In the genomic region with DNA sequence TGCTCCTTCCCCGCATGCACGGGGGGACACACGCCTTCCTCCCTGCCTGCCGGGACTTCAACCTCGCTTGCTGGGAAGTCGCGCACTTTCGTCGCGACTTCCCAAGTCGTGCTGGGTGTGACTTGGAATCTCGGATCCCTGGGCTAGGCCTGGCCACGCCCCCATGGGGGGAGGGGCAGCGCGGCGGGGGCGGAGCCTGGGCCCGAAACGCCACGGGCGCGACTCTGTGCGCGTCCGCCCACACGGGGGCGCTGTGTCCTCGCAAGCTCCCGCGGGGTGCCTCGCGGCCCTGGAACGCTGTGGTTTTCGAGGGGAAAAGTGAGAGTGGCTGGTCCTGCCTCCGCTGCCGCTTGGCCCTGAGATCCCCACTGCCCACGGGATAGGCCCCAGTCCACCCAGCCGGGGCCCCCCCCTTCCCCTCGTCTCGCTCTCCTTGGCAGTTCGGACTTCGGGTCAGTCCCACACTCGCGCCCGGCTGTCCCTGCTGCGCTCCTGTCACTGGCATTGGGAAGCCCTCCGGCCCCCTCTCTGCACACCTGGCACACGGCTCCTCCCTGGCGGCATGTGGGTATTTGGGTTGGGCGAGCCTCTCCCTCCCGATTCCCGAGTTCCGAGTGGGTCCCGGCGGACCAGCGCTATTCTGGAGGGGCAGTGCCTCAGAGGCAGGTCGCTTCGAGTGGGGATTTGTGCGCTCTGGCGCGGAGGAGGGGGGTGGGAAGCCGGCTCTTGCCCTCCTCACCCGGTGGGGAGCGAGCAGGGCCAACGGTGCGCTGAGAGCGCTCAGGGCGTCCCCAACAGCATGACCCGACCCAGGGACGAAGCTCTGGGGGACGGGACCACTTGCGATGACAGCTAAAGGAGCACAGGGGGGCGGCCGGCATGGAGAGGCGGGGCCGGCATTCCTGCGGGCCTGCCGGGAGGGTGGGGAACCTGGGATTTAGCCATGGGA, we compare ENCODE assay signal across 8 cellular contexts. TPM values are rescaled to one million over a fixed set of nuclear protein-coding genes. Genes with fewer than 3 reads are reported as not detected.
DNase-seq lines count a peak whose midpoint lies in the region; ATAC-seq and TF ChIP-seq lines count a peak whose summit lies in the region.

No MANE protein-coding gene starts in this region.

- no peaks in the 10 kb centered on the region for H3K9me3 ChIP-seq in breast epithelium
- no peaks in the 10 kb centered on the region for H3K9me3 ChIP-seq in iPS-20b (ENCODE audit: insufficient read depth, low read depth, low read length)
- no peaks in the 10 kb centered on the region for H3K9me3 ChIP-seq in skeletal muscle tissue (ENCODE audit: control insufficient read depth in 3 of 3, low read length in 3 of 3)

- TF ChIP-seq CTCF in AG10803 (conservative IDR thresholded peaks at IDR 0.05; ENCODE audit: low read length) (peak; percentile 70), KMS-11 (conservative IDR thresholded peaks at IDR 0.05; ENCODE audit: low read depth, low read length) (peak; percentile 34; the same call in 1 of the 2 replicates), WI38 (IDR thresholded peaks at IDR 0.05; ENCODE audit: low read depth, low read length) (peak; percentile 76), breast epithelium (IDR thresholded peaks at IDR 0.05) (peak; percentile 66 to 82 (median 68))

- DNase-seq in AG10803 (ENCODE audit: low read depth) (peak; percentile 81), breast epithelium (ENCODE audit: low spot score in 2 of 2) (peak; percentile 58 to 75)

- no peaks in the 10 kb centered on the region for H3K27me3 ChIP-seq in KMS-11 (ENCODE audit: insufficient read depth, low read depth)
- H3K27me3 ChIP-seq in breast epithelium, result no peaks in the 10 kb centered on the region
- H3K27me3 ChIP-seq in iPS-20b (ENCODE audit: insufficient read depth, low read length), result peaks cover 26% of the 10 kb centered on the region
- H3K27me3 ChIP-seq in skeletal muscle tissue (ENCODE audit: control insufficient read depth in 3 of 3, insufficient read depth in 3 of 3, low read length in 3 of 3), result no peaks in the 10 kb centered on the region

- no peak overlapping the region for H3K27ac ChIP-seq in KMS-11
- peak overlapping the region; percentile 13 to 44 for H3K27ac ChIP-seq in breast epithelium
- no peak overlapping the region for H3K27ac ChIP-seq in iPS-20b (ENCODE audit: low read length)
- H3K27ac ChIP-seq in skeletal muscle tissue (ENCODE audit: low read depth, low read length), result peak overlapping the region; percentile 41

- intact Hi-C loops in breast epithelium (cut with DNase I; ENCODE audit: low total_unique reads), result no loop called here

- TF ChIP-seq POLR2A in breast epithelium (IDR thresholded peaks at IDR 0.05), result no peak

- peaks cover 3% of the 10 kb centered on the region for H3K4me1 ChIP-seq in KMS-11 (ENCODE audit: low read depth, poor library complexity, severe bottlenecking)
- no peaks in the 10 kb centered on the region for H3K4me1 ChIP-seq in breast epithelium
- peaks cover 6% of the 10 kb centered on the region; the same call in 1 of the 2 replicates for H3K4me1 ChIP-seq in iPS-20b (ENCODE audit: insufficient read depth, low read length)
- H3K4me1 ChIP-seq in skeletal muscle tissue (ENCODE audit: control insufficient read depth in 3 of 3, insufficient read depth in 3 of 3, low read length in 3 of 3), result peaks cover 14 to 43% (median 32%) of the 10 kb centered on the region in 3 donors

- no peak overlapping the region for H3K4me2 ChIP-seq in KMS-11

- no peak overlapping the region for H2AFZ ChIP-seq in KMS-11 (ENCODE audit: low read depth)

- H3K79me2 ChIP-seq in KMS-11 (ENCODE audit: insufficient read depth, low read depth), result no peaks in the 10 kb centered on the region

- ATAC-seq in GM19395 (IDR thresholded peaks at IDR 0.05; ENCODE audit: unreplicated experiment) (peak; percentile 62), HG02623 (IDR thresholded peaks at IDR 0.05; ENCODE audit: unreplicated experiment) (no peak)

- no peaks in the 10 kb centered on the region for H4K20me1 ChIP-seq in KMS-11 (ENCODE audit: insufficient read depth)

- H3K9ac ChIP-seq in KMS-11, result no peak overlapping the region
- H3K9ac ChIP-seq in iPS-20b (ENCODE audit: low read depth, low read length), result peak overlapping the region; percentile 65; the same call in 1 of the 2 replicates
- H3K9ac ChIP-seq in skeletal muscle tissue (ENCODE audit: low read depth in 1 of 3, low read length in 3 of 3), result peak overlapping the region; percentile 72 to 77 (median 75)

- H3K36me3 ChIP-seq in KMS-11 (ENCODE audit: insufficient read depth) (no peaks in the 10 kb centered on the region), breast epithelium (no peaks in the 10 kb centered on the region), iPS-20b (ENCODE audit: insufficient read depth, low read depth, low read length) (peaks cover 43% of the 10 kb centered on the region), skeletal muscle tissue (ENCODE audit: control insufficient read depth in 3 of 3, insufficient read depth in 3 of 3, low read length in 3 of 3) (peaks cover 24 to 38% (median 29%) of the 10 kb centered on the region in 3 donors)

- H3K4me3 ChIP-seq in AG10803 (ENCODE audit: low read length) (peak overlapping the region; percentile 49), KMS-11 (IDR thresholded peaks at IDR 0.05; ENCODE audit: insufficient read depth, low read depth, low read length) (no peak overlapping the region), WI38 (ENCODE audit: low read depth, low read length) (no peak overlapping the region), breast epithelium (peak overlapping the region; percentile 48 to 70 (median 51)), iPS-20b (ENCODE audit: low read length) (peak overlapping the region; percentile 83), skeletal muscle tissue (ENCODE audit: low read length in 3 of 3) (peak overlapping the region; percentile 71 to 77 (median 73))

RNA-seq across cellular contexts. Expression of a gene that starts 23.6 kb away (rescaled TPM):
- total RNA-seq in breast epithelium, result 100 to 1,000 TPM; 105 to 166 (median 142) TPM
- 89.8 TPM for total RNA-seq in skeletal muscle tissue

RNA-seq across cellular contexts. Expression of a gene that starts 47.8 kb away (rescaled TPM):
- total RNA-seq in breast epithelium (10 to 100 TPM; 17.8 to 50.5 (median 36.0) TPM), skeletal muscle tissue (39.1 TPM)

Comparison
In these comparisons a context has a peak if more than half of its experiments do, and no peak if none do; other contexts are left out.
1. H3K4me3 ChIP-seq: peak in AG10803 (single experiment), breast epithelium (3 of 3), iPS-20b (single experiment) and skeletal muscle tissue (3 of 3); none in KMS-11 (single experiment) and WI38 (single experiment).
2. H3K27ac ChIP-seq: peak in breast epithelium (2 of 2) and skeletal muscle tissue (single experiment); none in KMS-11 (single experiment) and iPS-20b (single experiment).
3. Peak in every context shown above with its lines, with median percentiles within 50 percentile points of each other: CTCF ChIP-seq.